18 cellular contexts compared by ENCODE assay signal in genomic region chrX:31988975-31989374, GRCh38.
"Had no signal": no experiment of that assay in that cellular context is flagged by ENCODE, and none has a peak within 500 bp of the region (broad histone marks: within the 10 kb centered on the region; RNA-seq: fewer than 3 reads in every experiment).

No MANE protein-coding gene starts in this region.

- H3K4me3 ChIP-seq: coronary artery, heart left ventricle, mucosa of descending colon, sigmoid colon, skin epidermis, stomach, thoracic aorta, transverse colon had no signal

- H3K4me1 Mint-ChIP-seq: naive thymus-derived CD8-positive, alpha-beta T cell had no signal

- H3K4me3 Mint-ChIP-seq: naive thymus-derived CD8-positive, alpha-beta T cell had no signal

- H3K27ac Mint-ChIP-seq: naive thymus-derived CD8-positive, alpha-beta T cell had no signal

- H3K4me1 ChIP-seq: heart left ventricle, sigmoid colon, transverse colon had no signal

- ATAC-seq: esophagus mucosa; heart left ventricle; left colon; mucosa of descending colon; naive thymus-derived CD8-positive, alpha-beta T cell had no signal

- H3K27ac ChIP-seq: coronary artery, heart left ventricle, sigmoid colon, skin epidermis, stomach, thoracic aorta, transverse colon had no signal

- H3K36me3 ChIP-seq: heart left ventricle, sigmoid colon, stomach, thoracic aorta, transverse colon had no signal

- H3K27me3 Mint-ChIP-seq: naive thymus-derived CD8-positive, alpha-beta T cell had no signal

- H3K27me3 ChIP-seq: heart left ventricle, sigmoid colon, stomach, transverse colon had no signal

- DNase-seq: effector CD4-positive, alpha-beta T cell; heart left ventricle; hippocampal formation; left colon; mammary epithelial cell; mucosa of descending colon; naive thymus-derived CD8-positive, alpha-beta T cell; posterior cingulate gyrus; sigmoid colon; stimulated activated CD4-positive, alpha-beta T cell treated with anti-CD3 and anti-CD28 coated beads, Interleukin-12 subunit alpha, Interleukin-12 subunit beta, amount 100 ng/mL, for 4 hours; stimulated activated naive CD4-positive, alpha-beta T cell; stomach; substantia nigra; transverse colon had no signal
